In the genomic region with DNA sequence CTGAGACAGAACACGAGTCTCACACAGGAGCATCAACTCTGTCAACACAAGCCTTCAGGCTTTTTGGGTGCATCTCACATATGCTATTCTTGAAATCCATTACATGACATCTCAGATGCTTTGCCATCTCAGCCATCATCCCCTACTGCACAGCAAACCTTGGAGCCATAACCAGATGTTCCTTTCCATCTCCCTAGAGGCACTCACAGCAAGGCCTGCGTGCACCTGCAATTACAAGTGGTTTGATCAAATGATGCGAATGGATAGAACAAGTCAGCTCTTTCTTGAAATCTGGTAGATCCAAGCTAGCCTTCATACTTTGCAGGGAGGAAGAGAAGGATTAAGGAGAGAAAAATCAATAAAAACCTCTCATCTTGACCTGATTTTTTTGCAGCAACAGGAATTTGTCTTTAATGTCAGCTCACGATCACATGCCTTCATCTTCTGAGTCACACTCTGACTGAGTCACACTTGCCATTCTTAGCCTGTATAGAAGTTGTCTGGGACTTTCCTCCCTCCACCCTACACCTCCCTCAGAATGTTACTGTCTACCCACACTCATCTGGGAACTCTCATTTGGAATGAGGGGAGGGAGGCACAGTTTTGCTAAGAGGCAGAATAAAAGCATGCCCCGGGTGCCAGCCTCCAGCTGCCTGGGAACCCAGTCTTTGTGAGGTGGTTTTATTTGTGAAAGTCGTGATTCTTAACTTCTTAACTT, we compare ENCODE assay signal across 12 cellular contexts. TPM values are rescaled to one million over a fixed set of nuclear protein-coding genes. Genes with fewer than 3 reads are reported as not detected.
DNase-seq lines count a peak whose midpoint lies in the region; ATAC-seq and TF ChIP-seq lines count a peak whose summit lies in the region.
"Had no signal": no experiment of that assay in that cellular context is flagged by ENCODE, and none has a peak within 500 bp of the region (broad histone marks: within the 10 kb centered on the region; RNA-seq: fewer than 3 reads in every experiment).

No MANE protein-coding gene starts in this region.

- CTCF ChIA-PET in mammary epithelial cell (lab: Charles Lee; ENCODE audit: low non-redundant PET), result no interaction called here

- ATAC-seq in HG02870 (IDR thresholded peaks at IDR 0.05; ENCODE audit: unreplicated experiment) (no peak), upper lobe of right lung (no peak)
- ATAC-seq: Right ventricle myocardium inferior had no signal

- in situ Hi-C loops in mammary epithelial cell (cut with MboI; ENCODE audit: low sequenced_read_pairs in 2 of 2), result no loop called here

- dilution Hi-C loops in mammary epithelial cell (cut with HindIII; ENCODE audit: low sequenced_read_pairs), result no loop called here

- H3K4me2 ChIP-seq in mammary epithelial cell (ENCODE audit: insufficient read depth, low read depth, low read length), result no peak overlapping the region

- H2AFZ ChIP-seq in mammary epithelial cell (ENCODE audit: low read depth, low read length), result peak overlapping the region; percentile 35

- H3K27me3 ChIP-seq in mammary epithelial cell (ENCODE audit: insufficient read depth, low read length) (no peaks in the 10 kb centered on the region), upper lobe of right lung (no peaks in the 10 kb centered on the region)
- H3K27me3 ChIP-seq: ovary had no signal

- no TSS peak for BruUV-seq in mammary epithelial cell (replicated peaks; lab: Mats Ljungman, UMichigan)

- H3K36me3 ChIP-seq in mammary epithelial cell (ENCODE audit: insufficient read depth, low read length) (no peaks in the 10 kb centered on the region), upper lobe of right lung (no peaks in the 10 kb centered on the region)
- H3K36me3 ChIP-seq: ovary had no signal

- no peak overlapping the region for H3K9ac ChIP-seq in mammary epithelial cell (ENCODE audit: insufficient read depth, low read length)

- H3K4me3 ChIP-seq in AG10803 (ENCODE audit: low read length) (no peak overlapping the region), mammary epithelial cell (replicated peaks in 1 of 3; ENCODE audit: insufficient read depth in 1 of 3, low read depth in 2 of 3, low read length in 3 of 3) (no peak overlapping the region), upper lobe of right lung (no peak overlapping the region)
- H3K4me3 ChIP-seq: ovary had no signal

- no peak for TF ChIP-seq CTCF in AG10803 (conservative IDR thresholded peaks at IDR 0.05; ENCODE audit: low read length)
- no peak for TF ChIP-seq CTCF in mammary epithelial cell (conservative IDR thresholded peaks at IDR 0.05 in 1 of 2, IDR thresholded peaks at IDR 0.05 in 1 of 2; ENCODE audit: extremely low read depth in 1 of 2, insufficient read depth in 1 of 2, low read depth in 1 of 2, low read length in 2 of 2)
- TF ChIP-seq CTCF in upper lobe of right lung (IDR thresholded peaks at IDR 0.05), result no peak

- WGBS in mammary epithelial cell (ENCODE audit: low coverage, missing lambda C conversion rate), result 72% methylated on average over 5 of the region's 6 CpGs

- DNase-seq in AG10803 (ENCODE audit: low read depth) (peak; percentile 43), HT1080 (ENCODE audit: low read depth) (peak; percentile 88), mammary epithelial cell (peak; percentile 96), middle frontal gyrus (ENCODE audit: extremely low spot score, low spot score) (peak; percentile 59), NCI-H524 treated with DMSO at 0.1 percent for 48 hours (lab: John Stamatoyannopoulos, UW) (no peak), NCI-H2227 (lab: John Stamatoyannopoulos, UW; ENCODE audit: unreplicated experiment) (no peak), upper lobe of right lung (no peak)
- DNase-seq: DND-41, ovary had no signal

- intact Hi-C loops in mammary epithelial cell (cut with micrococcal nuclease), result no loop called here
- intact Hi-C loops in upper lobe of right lung (cut with DNase I), result no loop called here

- peaks cover 9% of the 10 kb centered on the region for H3K4me1 ChIP-seq in mammary epithelial cell (ENCODE audit: insufficient read depth, low read length)
- no peaks in the 10 kb centered on the region for H3K4me1 ChIP-seq in upper lobe of right lung

- H3K27ac ChIP-seq in mammary epithelial cell (ENCODE audit: insufficient read depth, low read depth, low read length) (peak overlapping the region; percentile 21), upper lobe of right lung (no peak overlapping the region)
- H3K27ac ChIP-seq: ovary had no signal

- H3K9me3 ChIP-seq in mammary epithelial cell (replicated peaks; ENCODE audit: insufficient read depth, low read length), result peaks cover 3% of the 10 kb centered on the region
- H3K9me3 ChIP-seq in upper lobe of right lung, result no peaks in the 10 kb centered on the region
- H3K9me3 ChIP-seq: ovary had no signal

- H3K79me2 ChIP-seq in mammary epithelial cell (ENCODE audit: insufficient read depth, low read length), result no peaks in the 10 kb centered on the region

- no peaks in the 10 kb centered on the region for H4K20me1 ChIP-seq in mammary epithelial cell (ENCODE audit: insufficient read depth, low read length)

RNA-seq across cellular contexts. Expression of a gene that starts 11.9 kb away (rescaled TPM):
- total RNA-seq in HT1080 (2014; rRNA removed; shearing (Covaris generic)), result not detected in 2 replicates
- polyA plus RNA-seq in HT1080 (2015; cell fraction: cytosol; rRNA removed), result 0.25 TPM in 1 of 2 replicates, not detected in the other
- polyA plus RNA-seq in HT1080 (2015; cell fraction: nucleus; rRNA removed), result not detected in 2 replicates
- total RNA-seq in mammary epithelial cell, result not detected
- polyA plus RNA-seq in mammary epithelial cell, result not detected
- polyA minus RNA-seq in mammary epithelial cell, result not detected
- total RNA-seq in upper lobe of right lung, result not detected
- total RNA-seq: cerebellum, ovary, Right ventricle myocardium inferior had no signal
- polyA plus RNA-seq: ovary had no signal

RNA-seq across cellular contexts. Expression of a gene that starts 17.9 kb away (rescaled TPM):
- total RNA-seq in HT1080 (2014; rRNA removed; shearing (Covaris generic)), result 1.7 and 3.1 TPM in 2 replicates
- polyA plus RNA-seq in HT1080 (2015; cell fraction: cytosol; rRNA removed), result 8.8 and 11.2 TPM in 2 replicates
- polyA plus RNA-seq in HT1080 (2015; cell fraction: nucleus; rRNA removed), result 37.5 and 46.0 TPM in 2 replicates
- total RNA-seq in mammary epithelial cell (under 1 TPM in 1 of 2 donors, not detected in 1; 0.17 TPM), upper lobe of right lung (not detected)
- polyA plus RNA-seq in mammary epithelial cell, result 0.23 TPM
- polyA minus RNA-seq in mammary epithelial cell, result not detected
- total RNA-seq: cerebellum, ovary, Right ventricle myocardium inferior had no signal
- polyA plus RNA-seq: ovary had no signal

Comparison
In these comparisons a context has a peak if more than half of its experiments do, and no peak if none do; other contexts are left out.
1. DNase-seq: peak in AG10803 (single experiment), HT1080 (single experiment), mammary epithelial cell (single experiment) and middle frontal gyrus (single experiment); none in NCI-H524 treated with DMSO at 0.1 percent for 48 hours (single experiment), NCI-H2227 (single experiment) and upper lobe of right lung (single experiment).